13 cellular contexts compared by ENCODE assay signal in genomic region chr17:78031435-78031834, GRCh38.
DNase-seq lines count a peak whose midpoint lies in the region; ATAC-seq and TF ChIP-seq lines count a peak whose summit lies in the region.
"Had no signal": no experiment of that assay in that cellular context is flagged by ENCODE, and none has a peak within 500 bp of the region (broad histone marks: within the 10 kb centered on the region; RNA-seq: fewer than 3 reads in every experiment).

No MANE protein-coding gene starts in this region.

- no peak overlapping the region for H3K9ac ChIP-seq in IMR-90 (ENCODE audit: low read depth, low read length)
- H3K9ac ChIP-seq: BLaER1 had no signal

- BruUV-seq in IMR-90 (replicated peaks; lab: Mats Ljungman, UMichigan) (no TSS peak), Caco-2 (replicated peaks; lab: Mats Ljungman, UMichigan) (no TSS peak)

- H3K4me1 Mint-ChIP-seq in CD8-positive, alpha-beta T cell (ENCODE audit: low read depth) = peaks cover 34% of the 10 kb centered on the region
- H3K4me1 Mint-ChIP-seq in central memory CD8-positive, alpha-beta T cell = peaks cover 40% of the 10 kb centered on the region
- H3K4me1 Mint-ChIP-seq in Caco-2 (ENCODE audit: low read depth, unreplicated experiment) = no peaks in the 10 kb centered on the region

- peak overlapping the region; percentile 65; the same call in 1 of the 2 replicates for H4K91ac ChIP-seq in IMR-90 (ENCODE audit: insufficient read depth, low read depth, low read length)

- H2AK5ac ChIP-seq in IMR-90 (ENCODE audit: low read depth, low read length) = peak overlapping the region; percentile 78

- no peak overlapping the region for H3K4me3 ChIP-seq in CD8-positive, alpha-beta T cell (ENCODE audit: low read depth, low read length)
- H3K4me3 ChIP-seq in IMR-90 (ENCODE audit: insufficient read depth, low read depth, low read length) = no peak overlapping the region
- no peak overlapping the region for H3K4me3 ChIP-seq in Caco-2 (ENCODE audit: low read depth, low read length)
- H3K4me3 ChIP-seq: BLaER1, HAP-1 had no signal

- no peak overlapping the region; the same call in 1 of the 2 replicates for H3K56ac ChIP-seq in IMR-90 (ENCODE audit: extremely low read depth, insufficient read depth, low read length)

- TF ChIP-seq RAD21 in IMR-90 (IDR thresholded peaks at IDR 0.05; ENCODE audit: low read length) = no peak

- peaks cover 0 to 32% of the 10 kb centered on the region in 2 experiments; a peak in 2 of 4 replicates for H3K79me1 ChIP-seq in IMR-90 (ENCODE audit: low read depth in 1 of 2, low read length in 2 of 2)

- TF ChIP-seq CTCF in CD8-positive, alpha-beta T cell (IDR thresholded peaks at IDR 0.05) = no peak
- no peak for TF ChIP-seq CTCF in IMR-90 (conservative IDR thresholded peaks at IDR 0.05; ENCODE audit: low read depth, low read length)
- no peak for TF ChIP-seq CTCF in Caco-2 (IDR thresholded peaks at IDR 0.05; ENCODE audit: insufficient read depth in 1 of 2, low read depth in 1 of 2, low read length in 1 of 2, severe bottlenecking in 1 of 2, unreplicated experiment in 1 of 2)

- H4K5ac ChIP-seq in IMR-90 (ENCODE audit: low read depth, low read length) = no peak overlapping the region

- H3K9me3 Mint-ChIP-seq in CD8-positive, alpha-beta T cell = no peaks in the 10 kb centered on the region
- no peaks in the 10 kb centered on the region for H3K9me3 Mint-ChIP-seq in central memory CD8-positive, alpha-beta T cell
- H3K9me3 Mint-ChIP-seq in Caco-2 (ENCODE audit: unreplicated experiment) = no peaks in the 10 kb centered on the region
- H3K9me3 Mint-ChIP-seq: CD4-positive, alpha-beta T cell had no signal

- no peak overlapping the region for H3K27ac ChIP-seq in CD8-positive, alpha-beta T cell (ENCODE audit: low read depth, low read length)
- H3K27ac ChIP-seq in IMR-90 (ENCODE audit: insufficient read depth, low read length) (peak overlapping the region; percentile 58), substantia nigra (ENCODE audit: low read depth, low read length, poor library complexity, severe bottlenecking) (peak overlapping the region; percentile 53)
- H3K27ac ChIP-seq: BLaER1 had no signal

- dilution Hi-C loops in IMR-90 (cut with HindIII; ENCODE audit: low sequenced_read_pairs, unreplicated experiment) = no loop called here

- DNase-seq in CD8-positive, alpha-beta T cell = no peak
- no peak for DNase-seq in IMR-90
- no peak for DNase-seq in central memory CD8-positive, alpha-beta T cell (ENCODE audit: low spot score in 2 of 2)
- DNase-seq in substantia nigra (lab: John Stamatoyannopoulos, UW) = no peak
- no peak for DNase-seq in Caco-2
- DNase-seq in mesenteric fat pad (ENCODE audit: low spot score) = no peak
- no peak for DNase-seq in C1 segment of cervical spinal cord (lab: John Stamatoyannopoulos, UW)
- DNase-seq: 8988T; AML-193; CD4-positive, alpha-beta T cell; Karpas-422 had no signal

- H2AFZ ChIP-seq in IMR-90 (replicated peaks; ENCODE audit: low read length, poor library complexity) = no peak overlapping the region

- no peak overlapping the region for H3K4me2 ChIP-seq in IMR-90 (ENCODE audit: low read depth, low read length)
- H3K4me2 ChIP-seq: BLaER1 had no signal

- H2BK120ac ChIP-seq in IMR-90 (ENCODE audit: low read depth, low read length) = peak overlapping the region; percentile 70

- no peak for TF ChIP-seq POLR2A in IMR-90 (IDR thresholded peaks at IDR 0.05; ENCODE audit: low read depth, low read length)

- intact Hi-C loops in CD8-positive, alpha-beta T cell (cut with DNase I, micrococcal nuclease) = no loop called here
- intact Hi-C loops in IMR-90 (cut with micrococcal nuclease) = no loop called here
- intact Hi-C loops in Caco-2 (cut with micrococcal nuclease; ENCODE audit: unreplicated experiment) = no loop called here

- H2BK5ac ChIP-seq in IMR-90 (ENCODE audit: low read depth, low read length, poor library complexity, severe bottlenecking) = peak overlapping the region; percentile 77

- H4K8ac ChIP-seq in IMR-90 (ENCODE audit: low read depth in 2 of 2, low read length in 2 of 2) = peak overlapping the region in 1 of 2 experiments; percentile 15; a peak in 1 of 4 replicates

- ATAC-seq in CD8-positive, alpha-beta T cell = no peak
- ATAC-seq in IMR-90 (ENCODE audit: low read depth) = no peak
- no peak for ATAC-seq in central memory CD8-positive, alpha-beta T cell (replicated peaks; ENCODE audit: extremely low read depth, poor library complexity, severe bottlenecking)

- no peaks in the 10 kb centered on the region for H3K9me3 ChIP-seq in CD8-positive, alpha-beta T cell (ENCODE audit: low read length)
- no peaks in the 10 kb centered on the region for H3K9me3 ChIP-seq in IMR-90 (ENCODE audit: control insufficient read depth, insufficient read depth, low read length)
- no peaks in the 10 kb centered on the region for H3K9me3 ChIP-seq in Caco-2
- H3K9me3 ChIP-seq: BLaER1, HAP-1 had no signal

- no peak overlapping the region for H3K4me3 Mint-ChIP-seq in CD8-positive, alpha-beta T cell
- no peak overlapping the region for H3K4me3 Mint-ChIP-seq in central memory CD8-positive, alpha-beta T cell
- H3K4me3 Mint-ChIP-seq in Caco-2 (ENCODE audit: unreplicated experiment) = no peak overlapping the region
- H3K4me3 Mint-ChIP-seq: CD4-positive, alpha-beta T cell had no signal

- in situ Hi-C loops in IMR-90 (cut with MboI; ENCODE audit: low sequenced_read_pairs) = no loop called here

- H3K27me3 Mint-ChIP-seq in CD8-positive, alpha-beta T cell (ENCODE audit: low read depth) = no peaks in the 10 kb centered on the region
- H3K27me3 Mint-ChIP-seq in central memory CD8-positive, alpha-beta T cell = no peaks in the 10 kb centered on the region
- H3K27me3 Mint-ChIP-seq in Caco-2 (ENCODE audit: insufficient read depth, unreplicated experiment) = no peaks in the 10 kb centered on the region
- H3K27me3 Mint-ChIP-seq: CD4-positive, alpha-beta T cell had no signal

- peak overlapping the region; percentile 32 for H3K27ac Mint-ChIP-seq in CD8-positive, alpha-beta T cell
- H3K27ac Mint-ChIP-seq in central memory CD8-positive, alpha-beta T cell (ENCODE audit: low read depth) = peak overlapping the region; percentile 73
- H3K27ac Mint-ChIP-seq in Caco-2 (ENCODE audit: unreplicated experiment) = no peak overlapping the region
- H3K27ac Mint-ChIP-seq: CD4-positive, alpha-beta T cell had no signal

- H3K9me1 ChIP-seq in IMR-90 (ENCODE audit: insufficient read depth, low read length) = peaks cover 23% of the 10 kb centered on the region

- H4K20me1 ChIP-seq in IMR-90 (ENCODE audit: insufficient read depth, low read length) = no peaks in the 10 kb centered on the region
- H4K20me1 ChIP-seq: BLaER1 had no signal

- H2AK9ac ChIP-seq in IMR-90 (replicated peaks; ENCODE audit: low read depth, low read length, poor library complexity) = peak overlapping the region; percentile 49

- H3K4ac ChIP-seq in IMR-90 (ENCODE audit: low read depth, low read length) = peak overlapping the region; percentile 78

- WGBS in IMR-90 (ENCODE audit: extremely low coverage in 2 of 2, insufficient read length in 1 of 2), 2 experiments = 96% methylated on average over 5 of the region's 8 CpGs; no CpG with 5 or more reads in 1 of the 2 experiments

- peak overlapping the region; percentile 79; the same call in 1 of the 2 replicates for H2BK20ac ChIP-seq in IMR-90 (ENCODE audit: low read depth, low read length)

- H3K4me1 ChIP-seq in CD8-positive, alpha-beta T cell (ENCODE audit: insufficient read depth, low read length) = peaks cover 7% of the 10 kb centered on the region
- H3K4me1 ChIP-seq in IMR-90 (ENCODE audit: control insufficient read depth, insufficient read depth, low read length) (peaks cover 13% of the 10 kb centered on the region), Caco-2 (no peaks in the 10 kb centered on the region)
- H3K4me1 ChIP-seq: BLaER1, HAP-1 had no signal

- peak overlapping the region; percentile 26 for H3K23ac ChIP-seq in IMR-90 (ENCODE audit: low read depth, low read length)

- H3K36me3 ChIP-seq in CD8-positive, alpha-beta T cell (ENCODE audit: insufficient read depth, low read length) = peaks cover 40% of the 10 kb centered on the region
- H3K36me3 ChIP-seq in IMR-90 (ENCODE audit: control insufficient read depth, insufficient read depth, low read length) (peaks cover 6% of the 10 kb centered on the region), Caco-2 (ENCODE audit: control insufficient read depth, insufficient read depth, low read length) (no peaks in the 10 kb centered on the region; the same call in 1 of the 2 replicates)

- POLR2A ChIA-PET in CD8-positive, alpha-beta T cell (lab: Charles Lee) = interaction anchor here (0.6 kb wide), 2 partner anchors 52 to 580 kb away, joined by 3 read pairs; no protein-coding TSS in a partner anchor
- POLR2A ChIA-PET in IMR-90 (lab: Charles Lee; ENCODE audit: unreplicated experiment) (no interaction called here), Caco-2 (lab: Charles Lee) (no interaction called here)

- peaks cover 73% of the 10 kb centered on the region for H3K36me3 Mint-ChIP-seq in CD8-positive, alpha-beta T cell
- H3K36me3 Mint-ChIP-seq in central memory CD8-positive, alpha-beta T cell (ENCODE audit: insufficient read depth) = peaks cover 45% of the 10 kb centered on the region
- H3K36me3 Mint-ChIP-seq in Caco-2 (ENCODE audit: insufficient read depth, unreplicated experiment) = no peaks in the 10 kb centered on the region

- no peak overlapping the region for H3K18ac ChIP-seq in IMR-90 (ENCODE audit: low read depth, low read length)

- H3K27me3 ChIP-seq in CD8-positive, alpha-beta T cell (ENCODE audit: insufficient read depth, low read length) = no peaks in the 10 kb centered on the region
- H3K27me3 ChIP-seq in IMR-90 (ENCODE audit: control insufficient read depth, insufficient read depth, low read length) = no peaks in the 10 kb centered on the region
- H3K27me3 ChIP-seq in Caco-2 (replicated peaks; ENCODE audit: control insufficient read depth, insufficient read depth, low read length) = no peaks in the 10 kb centered on the region
- H3K27me3 ChIP-seq: BLaER1 had no signal

- peak overlapping the region; percentile 59 for H3K14ac ChIP-seq in IMR-90 (replicated peaks; ENCODE audit: low read depth, low read length)

- CTCF ChIA-PET in CD8-positive, alpha-beta T cell (lab: Charles Lee) = interaction anchor here (0.7 to 1.7 kb wide), 4 partner anchors 11 to 260 kb away, joined by 3 to 5 read pairs (median 4); no protein-coding TSS in a partner anchor
- CTCF ChIA-PET in IMR-90 (lab: Yijun Ruan, JAX) = interaction anchor here (0.5 to 1.9 kb wide), 3 partner anchors 11 to 692 kb away, joined by 3 to 5 read pairs (median 3); no protein-coding TSS in a partner anchor
- CTCF ChIA-PET in Caco-2 (lab: Charles Lee) = no interaction called here

- peak overlapping the region; percentile 61; the same call in 1 of the 3 replicates for H2BK15ac ChIP-seq in IMR-90 (ENCODE audit: low read depth, low read length)

TF ChIP-seq in IMR-90, 13 proteins besides CTCF, POLR2A, EP300 and RAD21 (continues in another document):
- TF ChIP-seq USF2 (IDR thresholded peaks at IDR 0.05; ENCODE audit: low read depth, low read length) (no peak), NFE2L2 (IDR thresholded peaks at IDR 0.05; ENCODE audit: low read depth, low read length) (no peak)
